In the genomic region with DNA sequence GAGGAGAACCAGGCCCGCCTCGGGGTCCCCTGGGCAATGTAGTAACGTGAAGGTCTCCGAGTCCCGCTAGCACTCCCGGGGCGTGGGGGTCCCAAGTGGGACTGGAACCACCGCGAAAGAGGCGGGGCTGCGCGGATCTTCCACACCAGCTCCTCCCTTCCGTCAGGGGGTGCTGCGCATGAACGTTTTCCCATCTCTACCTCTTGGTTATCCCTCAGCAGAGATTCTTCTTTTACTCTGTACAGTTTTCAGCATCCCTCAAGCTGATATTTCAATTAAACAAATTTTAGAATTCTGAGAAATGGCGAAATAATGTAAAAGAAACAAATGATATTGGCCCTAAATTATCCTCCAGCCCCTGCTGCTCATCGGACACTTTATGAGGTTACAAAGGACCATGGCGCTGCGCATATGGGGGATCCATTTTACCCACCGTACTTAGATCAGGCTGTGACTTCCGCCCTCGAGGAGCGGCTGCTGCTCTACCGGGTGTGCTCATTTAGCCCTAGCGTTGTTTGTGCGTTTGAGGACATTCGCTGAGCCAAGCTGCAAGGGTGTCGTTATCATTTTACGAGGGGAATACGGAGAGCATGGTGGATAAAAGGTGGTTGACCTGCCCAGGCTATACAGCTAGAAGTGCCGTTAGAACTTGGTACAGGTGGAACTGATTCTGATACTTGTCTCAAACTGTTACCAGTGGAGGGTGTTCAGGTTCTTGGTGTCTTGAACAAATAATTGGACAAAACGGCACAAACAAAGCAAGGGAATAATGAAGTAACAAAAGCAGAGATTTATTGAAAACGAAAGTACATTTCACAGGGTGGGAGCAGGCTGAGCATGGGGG, we compare ENCODE assay signal across 1 cellular context.
A peak's percentile ranks its signal among the peaks of the same experiment; 100 is the strongest.
TF ChIP-seq lines count a peak whose summit lies in the region.

No MANE protein-coding gene starts in this region.

TF ChIP-seq in K562, 482 proteins besides CTCF, POLR2A, EP300 and RAD21 (continued from another document and continues in another):
- TF ChIP-seq, protein P1, sequence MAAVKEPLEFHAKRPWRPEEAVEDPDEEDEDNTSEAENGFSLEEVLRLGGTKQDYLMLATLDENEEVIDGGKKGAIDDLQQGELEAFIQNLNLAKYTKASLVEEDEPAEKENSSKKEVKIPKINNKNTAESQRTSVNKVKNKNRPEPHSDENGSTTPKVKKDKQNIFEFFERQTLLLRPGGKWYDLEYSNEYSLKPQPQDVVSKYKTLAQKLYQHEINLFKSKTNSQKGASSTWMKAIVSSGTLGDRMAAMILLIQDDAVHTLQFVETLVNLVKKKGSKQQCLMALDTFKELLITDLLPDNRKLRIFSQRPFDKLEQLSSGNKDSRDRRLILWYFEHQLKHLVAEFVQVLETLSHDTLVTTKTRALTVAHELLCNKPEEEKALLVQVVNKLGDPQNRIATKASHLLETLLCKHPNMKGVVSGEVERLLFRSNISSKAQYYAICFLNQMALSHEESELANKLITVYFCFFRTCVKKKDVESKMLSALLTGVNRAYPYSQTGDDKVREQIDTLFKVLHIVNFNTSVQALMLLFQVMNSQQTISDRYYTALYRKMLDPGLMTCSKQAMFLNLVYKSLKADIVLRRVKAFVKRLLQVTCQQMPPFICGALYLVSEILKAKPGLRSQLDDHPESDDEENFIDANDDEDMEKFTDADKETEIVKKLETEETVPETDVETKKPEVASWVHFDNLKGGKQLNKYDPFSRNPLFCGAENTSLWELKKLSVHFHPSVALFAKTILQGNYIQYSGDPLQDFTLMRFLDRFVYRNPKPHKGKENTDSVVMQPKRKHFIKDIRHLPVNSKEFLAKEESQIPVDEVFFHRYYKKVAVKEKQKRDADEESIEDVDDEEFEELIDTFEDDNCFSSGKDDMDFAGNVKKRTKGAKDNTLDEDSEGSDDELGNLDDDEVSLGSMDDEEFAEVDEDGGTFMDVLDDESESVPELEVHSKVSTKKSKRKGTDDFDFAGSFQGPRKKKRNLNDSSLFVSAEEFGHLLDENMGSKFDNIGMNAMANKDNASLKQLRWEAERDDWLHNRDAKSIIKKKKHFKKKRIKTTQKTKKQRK (IDR thresholded peaks at IDR 0.05; ENCODE audit: borderline replicate concordance, low read depth, low read length): no peak
- TF ChIP-seq KLF1 (tag; IDR thresholded peaks at IDR 0.05): peak; percentile 43; the same call in 1 of the 2 replicates
- peak; percentile 49 for TF ChIP-seq ASH1L (IDR thresholded peaks at IDR 0.05; ENCODE audit: borderline replicate concordance, low read depth, partially characterized antibody)
- no peak for TF ChIP-seq ZNF57 (CRISPR knock-in tag; IDR thresholded peaks at IDR 0.05)
- no peak for TF ChIP-seq CHD2 (IDR thresholded peaks at IDR 0.05; ENCODE audit: low read depth, low read length)
- TF ChIP-seq ATF7 (IDR thresholded peaks at IDR 0.05): peak; percentile 43; the same call in 1 of the 2 replicates
- TF ChIP-seq, protein P2, sequence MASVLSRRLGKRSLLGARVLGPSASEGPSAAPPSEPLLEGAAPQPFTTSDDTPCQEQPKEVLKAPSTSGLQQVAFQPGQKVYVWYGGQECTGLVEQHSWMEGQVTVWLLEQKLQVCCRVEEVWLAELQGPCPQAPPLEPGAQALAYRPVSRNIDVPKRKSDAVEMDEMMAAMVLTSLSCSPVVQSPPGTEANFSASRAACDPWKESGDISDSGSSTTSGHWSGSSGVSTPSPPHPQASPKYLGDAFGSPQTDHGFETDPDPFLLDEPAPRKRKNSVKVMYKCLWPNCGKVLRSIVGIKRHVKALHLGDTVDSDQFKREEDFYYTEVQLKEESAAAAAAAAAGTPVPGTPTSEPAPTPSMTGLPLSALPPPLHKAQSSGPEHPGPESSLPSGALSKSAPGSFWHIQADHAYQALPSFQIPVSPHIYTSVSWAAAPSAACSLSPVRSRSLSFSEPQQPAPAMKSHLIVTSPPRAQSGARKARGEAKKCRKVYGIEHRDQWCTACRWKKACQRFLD (CRISPR knock-in tag; IDR thresholded peaks at IDR 0.05): peak; percentile 72; the same call in 1 of the 2 replicates
- no peak for TF ChIP-seq ARHGAP35 (IDR thresholded peaks at IDR 0.05; ENCODE audit: partially characterized antibody)
- no peak for TF ChIP-seq TBL1XR1 (IDR thresholded peaks at IDR 0.05; ENCODE audit: low read length in 2 of 2)
- TF ChIP-seq, protein P3, sequence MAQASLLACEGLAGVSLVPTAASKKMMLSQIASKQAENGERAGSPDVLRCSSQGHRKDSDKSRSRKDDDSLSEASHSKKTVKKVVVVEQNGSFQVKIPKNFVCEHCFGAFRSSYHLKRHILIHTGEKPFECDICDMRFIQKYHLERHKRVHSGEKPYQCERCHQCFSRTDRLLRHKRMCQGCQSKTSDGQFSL (CRISPR knock-in tag; IDR thresholded peaks at IDR 0.05): 0 out of 2 replicates have a peak, but pooled peaks have one; percentile 31
- TF ChIP-seq, protein P3 (tag; IDR thresholded peaks at IDR 0.05): no peak
- no peak for TF ChIP-seq SNRNP70 (optimal IDR thresholded peaks at IDR 0.05; ENCODE audit: low read depth, low read length)
- no peak for TF ChIP-seq TEAD2 (tag; IDR thresholded peaks at IDR 0.05)
- TF ChIP-seq, protein P4, sequence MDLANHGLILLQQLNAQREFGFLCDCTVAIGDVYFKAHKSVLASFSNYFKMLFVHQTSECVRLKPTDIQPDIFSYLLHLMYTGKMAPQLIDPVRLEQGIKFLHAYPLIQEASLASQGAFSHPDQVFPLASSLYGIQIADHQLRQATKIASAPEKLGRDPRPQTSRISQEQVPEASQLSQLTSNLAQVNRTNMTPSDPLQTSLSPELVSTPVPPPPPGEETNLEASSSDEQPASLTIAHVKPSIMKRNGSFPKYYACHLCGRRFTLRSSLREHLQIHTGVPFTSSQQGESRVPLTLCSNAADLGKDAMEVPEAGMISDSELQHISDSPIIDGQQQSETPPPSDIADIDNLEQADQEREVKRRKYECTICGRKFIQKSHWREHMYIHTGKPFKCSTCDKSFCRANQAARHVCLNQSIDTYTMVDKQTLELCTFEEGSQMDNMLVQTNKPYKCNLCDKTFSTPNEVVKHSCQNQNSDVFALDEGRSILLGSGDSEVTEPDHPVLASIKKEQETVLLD (IDR thresholded peaks at IDR 0.05): no peak
- TF ChIP-seq, protein P5, sequence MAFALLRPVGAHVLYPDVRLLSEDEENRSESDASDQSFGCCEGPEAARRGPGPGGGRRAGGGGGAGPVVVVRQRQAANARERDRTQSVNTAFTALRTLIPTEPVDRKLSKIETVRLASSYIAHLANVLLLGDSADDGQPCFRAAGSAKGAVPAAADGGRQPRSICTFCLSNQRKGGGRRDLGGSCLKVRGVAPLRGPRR (CRISPR knock-in tag; IDR thresholded peaks at IDR 0.05): no peak
- no peak for TF ChIP-seq RHOXF2B (CRISPR knock-in tag; conservative IDR thresholded peaks at IDR 0.05)
- peak; percentile 49; the same call in 1 of the 2 replicates for TF ChIP-seq JUND (IDR thresholded peaks at IDR 0.05; ENCODE audit: borderline replicate concordance, low read depth, low read length)
- no peak; the same call in 2 of the 3 replicates for TF ChIP-seq JUND (tag; IDR thresholded peaks at IDR 0.05; ENCODE audit: borderline replicate concordance, low read depth, low read length)
- peak; percentile 98 for TF ChIP-seq NCOA1 (IDR thresholded peaks at IDR 0.05; ENCODE audit: low read depth)
- TF ChIP-seq ARNT (IDR thresholded peaks at IDR 0.05): 0 out of 4 replicates have a peak, but pooled peaks have one; percentile 23 to 50
- no peak for TF ChIP-seq SMARCB1 (IDR thresholded peaks at IDR 0.05; ENCODE audit: insufficient read length, low read depth)
- peak; percentile 47; the same call in 1 of the 2 replicates for TF ChIP-seq GTF2A2 (tag; IDR thresholded peaks at IDR 0.05)
- TF ChIP-seq POLR2B (IDR thresholded peaks at IDR 0.05; ENCODE audit: low read depth, partially characterized antibody): peak; percentile 71
- TF ChIP-seq, protein P6, sequence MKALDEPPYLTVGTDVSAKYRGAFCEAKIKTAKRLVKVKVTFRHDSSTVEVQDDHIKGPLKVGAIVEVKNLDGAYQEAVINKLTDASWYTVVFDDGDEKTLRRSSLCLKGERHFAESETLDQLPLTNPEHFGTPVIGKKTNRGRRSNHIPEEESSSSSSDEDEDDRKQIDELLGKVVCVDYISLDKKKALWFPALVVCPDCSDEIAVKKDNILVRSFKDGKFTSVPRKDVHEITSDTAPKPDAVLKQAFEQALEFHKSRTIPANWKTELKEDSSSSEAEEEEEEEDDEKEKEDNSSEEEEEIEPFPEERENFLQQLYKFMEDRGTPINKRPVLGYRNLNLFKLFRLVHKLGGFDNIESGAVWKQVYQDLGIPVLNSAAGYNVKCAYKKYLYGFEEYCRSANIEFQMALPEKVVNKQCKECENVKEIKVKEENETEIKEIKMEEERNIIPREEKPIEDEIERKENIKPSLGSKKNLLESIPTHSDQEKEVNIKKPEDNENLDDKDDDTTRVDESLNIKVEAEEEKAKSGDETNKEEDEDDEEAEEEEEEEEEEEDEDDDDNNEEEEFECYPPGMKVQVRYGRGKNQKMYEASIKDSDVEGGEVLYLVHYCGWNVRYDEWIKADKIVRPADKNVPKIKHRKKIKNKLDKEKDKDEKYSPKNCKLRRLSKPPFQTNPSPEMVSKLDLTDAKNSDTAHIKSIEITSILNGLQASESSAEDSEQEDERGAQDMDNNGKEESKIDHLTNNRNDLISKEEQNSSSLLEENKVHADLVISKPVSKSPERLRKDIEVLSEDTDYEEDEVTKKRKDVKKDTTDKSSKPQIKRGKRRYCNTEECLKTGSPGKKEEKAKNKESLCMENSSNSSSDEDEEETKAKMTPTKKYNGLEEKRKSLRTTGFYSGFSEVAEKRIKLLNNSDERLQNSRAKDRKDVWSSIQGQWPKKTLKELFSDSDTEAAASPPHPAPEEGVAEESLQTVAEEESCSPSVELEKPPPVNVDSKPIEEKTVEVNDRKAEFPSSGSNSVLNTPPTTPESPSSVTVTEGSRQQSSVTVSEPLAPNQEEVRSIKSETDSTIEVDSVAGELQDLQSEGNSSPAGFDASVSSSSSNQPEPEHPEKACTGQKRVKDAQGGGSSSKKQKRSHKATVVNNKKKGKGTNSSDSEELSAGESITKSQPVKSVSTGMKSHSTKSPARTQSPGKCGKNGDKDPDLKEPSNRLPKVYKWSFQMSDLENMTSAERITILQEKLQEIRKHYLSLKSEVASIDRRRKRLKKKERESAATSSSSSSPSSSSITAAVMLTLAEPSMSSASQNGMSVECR (CRISPR knock-in tag; IDR thresholded peaks at IDR 0.05): peak; percentile 54; the same call in 1 of the 2 replicates
- TF ChIP-seq ZBTB17 (CRISPR knock-in tag; IDR thresholded peaks at IDR 0.05): no peak
- no peak for TF ChIP-seq PHF21A (IDR thresholded peaks at IDR 0.05; ENCODE audit: borderline replicate concordance, low read depth)
- no peak for TF ChIP-seq HIVEP1 (CRISPR knock-in tag; IDR thresholded peaks at IDR 0.05)
- TF ChIP-seq RFX7 (CRISPR knock-in tag; IDR thresholded peaks at IDR 0.05): no peak
- TF ChIP-seq BCL6 (CRISPR knock-in tag; IDR thresholded peaks at IDR 0.05): peak; percentile 32; the same call in 1 of the 2 replicates
- peak; percentile 27; the same call in 1 of the 2 replicates for TF ChIP-seq SNIP1 (IDR thresholded peaks at IDR 0.05; ENCODE audit: low read depth)
- no peak for TF ChIP-seq NUFIP1 (IDR thresholded peaks at IDR 0.05; ENCODE audit: partially characterized antibody)
- TF ChIP-seq, protein P7, sequence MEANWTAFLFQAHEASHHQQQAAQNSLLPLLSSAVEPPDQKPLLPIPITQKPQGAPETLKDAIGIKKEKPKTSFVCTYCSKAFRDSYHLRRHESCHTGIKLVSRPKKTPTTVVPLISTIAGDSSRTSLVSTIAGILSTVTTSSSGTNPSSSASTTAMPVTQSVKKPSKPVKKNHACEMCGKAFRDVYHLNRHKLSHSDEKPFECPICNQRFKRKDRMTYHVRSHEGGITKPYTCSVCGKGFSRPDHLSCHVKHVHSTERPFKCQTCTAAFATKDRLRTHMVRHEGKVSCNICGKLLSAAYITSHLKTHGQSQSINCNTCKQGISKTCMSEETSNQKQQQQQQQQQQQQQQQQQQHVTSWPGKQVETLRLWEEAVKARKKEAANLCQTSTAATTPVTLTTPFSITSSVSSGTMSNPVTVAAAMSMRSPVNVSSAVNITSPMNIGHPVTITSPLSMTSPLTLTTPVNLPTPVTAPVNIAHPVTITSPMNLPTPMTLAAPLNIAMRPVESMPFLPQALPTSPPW (CRISPR knock-in tag; IDR thresholded peaks at IDR 0.05): peak; percentile 75
- no peak for TF ChIP-seq HDAC2 (IDR thresholded peaks at IDR 0.05)
